Comparison of ENCODE assay signal across 28 cellular contexts in the genomic region with DNA sequence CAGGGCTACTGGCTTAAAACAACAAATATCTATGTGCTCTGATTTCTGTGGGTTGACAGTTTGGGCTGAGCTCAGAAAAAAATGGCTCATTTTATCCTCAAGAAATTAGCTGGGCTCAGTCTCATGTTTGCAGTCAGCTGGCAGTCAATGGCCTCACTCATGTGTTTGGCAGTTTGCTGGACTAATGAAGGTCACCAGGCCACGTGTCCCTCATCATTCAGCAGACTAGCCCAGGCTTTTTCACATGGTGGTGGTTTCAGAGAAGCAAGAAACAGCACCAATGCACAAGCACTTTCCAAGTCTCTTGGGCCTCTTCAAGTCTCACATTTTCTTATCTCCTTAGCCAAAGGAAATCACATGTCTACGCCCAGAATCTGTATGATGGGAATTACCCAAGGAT.
"Had no signal": no experiment of that assay in that cellular context is flagged by ENCODE, and none has a peak within 500 bp of the region (broad histone marks: within the 10 kb centered on the region; RNA-seq: fewer than 3 reads in every experiment).

No MANE protein-coding gene starts in this region.

- H3K9me3 ChIP-seq: breast epithelium, neutrophil, pancreas, psoas muscle, spleen, thoracic aorta, uterus had no signal

- FAIRE-seq: endothelial cell of umbilical vein, islet of Langerhans had no signal

- H3K4me1 ChIP-seq: breast epithelium, foreskin keratinocyte, pancreas, spleen, uterus had no signal

- H3K9me3 Mint-ChIP-seq: activated CD8-positive, alpha-beta T cell treated with anti-CD3 and anti-CD28 coated beads for 36 hours; activated naive CD4-positive, alpha-beta T cell treated with anti-CD3 and anti-CD28 coated beads, Interleukin-2, amount 50 U/mL, for 24 hours; activated naive CD8-positive, alpha-beta T cell treated with anti-CD3 and anti-CD28 coated beads, Interleukin-2, amount 50 U/mL, for 24 hours; activated T-cell treated with anti-CD3 and anti-CD28 coated beads, Interleukin-2, amount 50 U/mL, for 4 hours; activated T-helper 2 cell treated with anti-CD3 and anti-CD28 coated beads, Interferon-gamma antibody, Interleukin-2, Interleukin-4, amounts not matched to agents 10 μg/mL and 5 μg/mL and 100 μg/mL, durations not matched to agents 14 hours and 24 hours and 36 hours; mesothelial cell of epicardium; nephron progenitor cell; type B pancreatic cell had no signal

- ATAC-seq: activated CD8-positive, alpha-beta T cell treated with anti-CD3 and anti-CD28 coated beads for 36 hours; activated naive CD8-positive, alpha-beta T cell treated with anti-CD3 and anti-CD28 coated beads, Interleukin-2, amount 50 U/mL, for 24 hours; activated T-cell treated with anti-CD3 and anti-CD28 coated beads, Interleukin-2, amount 50 U/mL, for 4 hours; esophagus mucosa; foreskin keratinocyte; left ventricle myocardium superior; pancreas; psoas muscle; right cardiac atrium; T-helper 17 cell had no signal

- H3K27ac ChIP-seq: breast epithelium, foreskin keratinocyte, neutrophil, pancreas, psoas muscle, spleen, thoracic aorta, uterus had no signal

- H3K36me3 Mint-ChIP-seq: activated naive CD4-positive, alpha-beta T cell treated with anti-CD3 and anti-CD28 coated beads, Interleukin-2, amount 50 U/mL, for 24 hours; mesothelial cell of epicardium; naive B cell; type B pancreatic cell had no signal

- H3K27ac Mint-ChIP-seq: activated CD8-positive, alpha-beta T cell treated with anti-CD3 and anti-CD28 coated beads for 36 hours; activated naive CD4-positive, alpha-beta T cell treated with anti-CD3 and anti-CD28 coated beads, Interleukin-2, amount 50 U/mL, for 24 hours; activated naive CD8-positive, alpha-beta T cell treated with anti-CD3 and anti-CD28 coated beads, Interleukin-2, amount 50 U/mL, for 24 hours; activated T-helper 2 cell treated with anti-CD3 and anti-CD28 coated beads, Interferon-gamma antibody, Interleukin-2, Interleukin-4, amounts not matched to agents 10 μg/mL and 5 μg/mL and 100 μg/mL, durations not matched to agents 14 hours and 24 hours and 36 hours; mesothelial cell of epicardium; naive B cell; nephron progenitor cell; T-helper 17 cell; type B pancreatic cell had no signal

- H3K36me3 ChIP-seq: breast epithelium, neutrophil, pancreas, spleen, thoracic aorta, uterus had no signal

- H3K4me1 Mint-ChIP-seq: activated naive CD4-positive, alpha-beta T cell treated with anti-CD3 and anti-CD28 coated beads, Interleukin-2, amount 50 U/mL, for 24 hours; activated naive CD8-positive, alpha-beta T cell treated with anti-CD3 and anti-CD28 coated beads, Interleukin-2, amount 50 U/mL, for 24 hours; mesothelial cell of epicardium; naive B cell; T-helper 17 cell had no signal

- DNase-seq: activated CD4-positive, alpha-beta T cell treated with anti-CD3 and anti-CD28 coated beads for 1 hour; activated CD4-positive, alpha-beta T cell treated with anti-CD3 and anti-CD28 coated beads, Interleukin-2, amount 50 U/mL, for 1 hour; activated CD8-positive, alpha-beta T cell treated with anti-CD3 and anti-CD28 coated beads for 36 hours; activated naive CD8-positive, alpha-beta T cell treated with anti-CD3 and anti-CD28 coated beads, Interleukin-2, amount 50 U/mL, for 24 hours; activated T-cell treated with anti-CD3 and anti-CD28 coated beads, Interleukin-2, amount 50 U/mL, for 4 hours; central memory CD4-positive, alpha-beta T cell; foreskin keratinocyte; left ventricle myocardium superior; naive B cell; nephron progenitor cell; pancreas; psoas muscle; right cardiac atrium; spleen; stimulated activated CD4-positive, alpha-beta T cell treated with anti-CD3 and anti-CD28 coated beads, Interleukin-2, amount 100 ng/mL, for 48 hours; stimulated activated naive CD4-positive, alpha-beta T cell treated with Interleukin-2 at 50 U/mL for 16 hours; T-helper 17 cell; uterus had no signal

- H3K4me3 ChIP-seq: breast epithelium, pancreas, psoas muscle, spleen, thoracic aorta, uterus had no signal

- H3K27me3 Mint-ChIP-seq: activated CD8-positive, alpha-beta T cell treated with anti-CD3 and anti-CD28 coated beads for 36 hours; activated naive CD8-positive, alpha-beta T cell treated with anti-CD3 and anti-CD28 coated beads, Interleukin-2, amount 50 U/mL, for 24 hours; naive B cell; T-helper 17 cell had no signal

- H3K4me3 Mint-ChIP-seq: activated CD8-positive, alpha-beta T cell treated with anti-CD3 and anti-CD28 coated beads for 36 hours; activated naive CD4-positive, alpha-beta T cell treated with anti-CD3 and anti-CD28 coated beads, Interleukin-2, amount 50 U/mL, for 24 hours; activated naive CD8-positive, alpha-beta T cell treated with anti-CD3 and anti-CD28 coated beads, Interleukin-2, amount 50 U/mL, for 24 hours; activated T-cell treated with anti-CD3 and anti-CD28 coated beads, Interleukin-2, amount 50 U/mL, for 4 hours; mesothelial cell of epicardium; naive B cell; nephron progenitor cell; T-helper 17 cell; type B pancreatic cell had no signal

- H3K27me3 ChIP-seq: breast epithelium, foreskin keratinocyte, neutrophil, pancreas, spleen, uterus had no signal
